22 cellular contexts compared by ENCODE assay signal in the genomic region with DNA sequence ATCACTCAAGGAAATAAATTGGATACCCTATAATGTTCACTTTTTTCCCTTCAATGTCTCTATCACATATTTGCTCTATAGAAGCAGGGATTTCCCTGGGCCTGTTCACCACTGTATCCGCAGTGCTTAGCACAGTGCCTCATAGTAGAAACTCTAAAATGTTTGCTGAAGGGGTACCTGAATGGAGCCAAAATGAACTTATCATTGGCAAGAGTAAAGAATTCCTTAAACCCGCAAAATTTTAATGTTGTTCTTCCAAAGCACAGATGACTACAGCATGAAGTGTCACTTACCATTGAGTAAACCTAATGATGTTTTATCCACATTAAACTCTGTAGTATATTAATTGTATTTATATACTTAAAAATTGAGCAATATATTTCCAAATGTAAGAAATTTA.
"Had no signal": no experiment of that assay in that cellular context is flagged by ENCODE, and none has a peak within 500 bp of the region (broad histone marks: within the 10 kb centered on the region; RNA-seq: fewer than 3 reads in every experiment).

No MANE protein-coding gene starts in this region.

- H3K9me3 ChIP-seq: ascending aorta, breast epithelium had no signal

- H3K36me3 ChIP-seq: ascending aorta, breast epithelium had no signal

- H3K27ac ChIP-seq: ascending aorta, breast epithelium had no signal

- ATAC-seq: activated CD8-positive, alpha-beta memory T cell treated with anti-CD3 and anti-CD28 coated beads, Interleukin-2, amount 10 ng/mL, durations not matched to agents 7 days and 5 days; activated naive CD4-positive, alpha-beta T cell treated with anti-CD3 and anti-CD28 coated beads, Interleukin-2, amount 50 U/mL, for 72 hours; activated naive CD8-positive, alpha-beta T cell treated with anti-CD3 and anti-CD28 coated beads, Interleukin-2, amount 50 U/mL, for 24 hours had no signal

- H3K4me1 ChIP-seq: ascending aorta, breast epithelium had no signal

- H3K27me3 ChIP-seq: ascending aorta, breast epithelium had no signal

- H3K4me3 ChIP-seq: ascending aorta, breast epithelium had no signal

- DNase-seq: activated CD4-positive, alpha-beta T cell treated with anti-CD3 and anti-CD28 coated beads for 48 hours; activated CD4-positive, alpha-beta T cell treated with anti-CD3 and anti-CD28 coated beads, Interleukin-2, amount 50 U/mL, for 4 hours; activated CD4-positive, CD25-positive, alpha-beta regulatory T cell treated with anti-CD3 and anti-CD28 coated beads, Interleukin-2, amount 50 U/mL, for 72 hours; activated CD8-positive, alpha-beta memory T cell treated with anti-CD3 and anti-CD28 coated beads, Interleukin-2, amount 10 ng/mL, durations not matched to agents 7 days and 5 days; activated effector memory CD4-positive, alpha-beta T cell treated with Interleukin-2 at 50 U/mL for 16 hours; activated naive CD4-positive, alpha-beta T cell treated with Interleukin-2 at 50 U/mL for 16 hours; activated naive CD8-positive, alpha-beta T cell treated with anti-CD3 and anti-CD28 coated beads, Interleukin-2, amount 50 U/mL, for 24 hours; activated T-cell treated with anti-CD3 and anti-CD28 coated beads, Interleukin-2, amount 50 U/mL, for 24 hours; amniotic stem cell; central memory CD4-positive, alpha-beta T cell; IMR-90; Kasumi-1; KBM-7; NCI-H1048; NCI-H1694 treated with DMSO at 0.1 percent for 48 hours; NCI-H2029 treated with DMSO at 0.1 percent for 48 hours; NCI-H524; NCI-H82; SHP77 had no signal
